In the genomic region with DNA sequence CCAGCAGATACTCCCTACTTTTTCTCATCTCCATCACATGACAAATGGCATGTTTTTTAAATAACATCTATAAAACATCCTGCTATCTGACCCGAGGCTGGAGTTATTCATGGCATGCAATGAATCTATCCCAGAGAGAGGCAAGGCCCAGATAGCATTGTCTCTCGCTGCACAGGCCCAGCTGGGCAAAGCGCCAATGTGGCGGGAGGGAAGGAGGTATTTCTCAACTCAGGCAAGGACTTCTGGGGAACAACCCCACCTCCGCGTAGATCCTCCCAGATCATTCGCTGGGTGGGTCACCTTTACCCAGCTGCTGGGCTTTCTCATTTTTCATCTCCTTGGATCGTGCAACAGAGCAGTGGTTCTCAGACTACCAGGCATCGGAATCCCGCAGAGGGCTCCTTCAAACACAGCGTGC, we compare ENCODE assay signal across 1 cellular context.
A peak's percentile ranks its signal among the peaks of the same experiment; 100 is the strongest.
TF ChIP-seq lines count a peak whose summit lies in the region.

No MANE protein-coding gene starts in this region.

TF ChIP-seq in SK-N-SH, 30 proteins besides CTCF, POLR2A, EP300 and RAD21 (continued from another document):
- TF ChIP-seq, protein P1, sequence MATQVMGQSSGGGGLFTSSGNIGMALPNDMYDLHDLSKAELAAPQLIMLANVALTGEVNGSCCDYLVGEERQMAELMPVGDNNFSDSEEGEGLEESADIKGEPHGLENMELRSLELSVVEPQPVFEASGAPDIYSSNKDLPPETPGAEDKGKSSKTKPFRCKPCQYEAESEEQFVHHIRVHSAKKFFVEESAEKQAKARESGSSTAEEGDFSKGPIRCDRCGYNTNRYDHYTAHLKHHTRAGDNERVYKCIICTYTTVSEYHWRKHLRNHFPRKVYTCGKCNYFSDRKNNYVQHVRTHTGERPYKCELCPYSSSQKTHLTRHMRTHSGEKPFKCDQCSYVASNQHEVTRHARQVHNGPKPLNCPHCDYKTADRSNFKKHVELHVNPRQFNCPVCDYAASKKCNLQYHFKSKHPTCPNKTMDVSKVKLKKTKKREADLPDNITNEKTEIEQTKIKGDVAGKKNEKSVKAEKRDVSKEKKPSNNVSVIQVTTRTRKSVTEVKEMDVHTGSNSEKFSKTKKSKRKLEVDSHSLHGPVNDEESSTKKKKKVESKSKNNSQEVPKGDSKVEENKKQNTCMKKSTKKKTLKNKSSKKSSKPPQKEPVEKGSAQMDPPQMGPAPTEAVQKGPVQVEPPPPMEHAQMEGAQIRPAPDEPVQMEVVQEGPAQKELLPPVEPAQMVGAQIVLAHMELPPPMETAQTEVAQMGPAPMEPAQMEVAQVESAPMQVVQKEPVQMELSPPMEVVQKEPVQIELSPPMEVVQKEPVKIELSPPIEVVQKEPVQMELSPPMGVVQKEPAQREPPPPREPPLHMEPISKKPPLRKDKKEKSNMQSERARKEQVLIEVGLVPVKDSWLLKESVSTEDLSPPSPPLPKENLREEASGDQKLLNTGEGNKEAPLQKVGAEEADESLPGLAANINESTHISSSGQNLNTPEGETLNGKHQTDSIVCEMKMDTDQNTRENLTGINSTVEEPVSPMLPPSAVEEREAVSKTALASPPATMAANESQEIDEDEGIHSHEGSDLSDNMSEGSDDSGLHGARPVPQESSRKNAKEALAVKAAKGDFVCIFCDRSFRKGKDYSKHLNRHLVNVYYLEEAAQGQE (IDR thresholded peaks at IDR 0.05; ENCODE audit: low read depth, low read length): no peak
- TF ChIP-seq USF1 (IDR thresholded peaks at IDR 0.05; ENCODE audit: borderline replicate concordance, low read depth): peak; percentile 64; the same call in 1 of the 2 replicates
- TF ChIP-seq MEF2A (IDR thresholded peaks at IDR 0.05; ENCODE audit: borderline replicate concordance, low read depth): no peak
- TF ChIP-seq FOXM1 (IDR thresholded peaks at IDR 0.05; ENCODE audit: low read depth): no peak
- no peak for TF ChIP-seq ELF1 (IDR thresholded peaks at IDR 0.05)
- TF ChIP-seq TEAD4 (IDR thresholded peaks at IDR 0.05; ENCODE audit: borderline replicate concordance, insufficient read depth): peak; percentile 77
- TF ChIP-seq JUND (IDR thresholded peaks at IDR 0.05): peak; percentile 64
- TF ChIP-seq SMC3 (IDR thresholded peaks at IDR 0.05; ENCODE audit: low read depth, low read length): no peak
- TF ChIP-seq FOSL2 (IDR thresholded peaks at IDR 0.05; ENCODE audit: borderline replicate concordance, low read depth): peak; percentile 29
- TF ChIP-seq RXRA (IDR thresholded peaks at IDR 0.05; ENCODE audit: borderline replicate concordance, low read depth): peak; percentile 42; the same call in 1 of the 2 replicates
